ENCODE assay signal across 19 cellular contexts in the genomic region with DNA sequence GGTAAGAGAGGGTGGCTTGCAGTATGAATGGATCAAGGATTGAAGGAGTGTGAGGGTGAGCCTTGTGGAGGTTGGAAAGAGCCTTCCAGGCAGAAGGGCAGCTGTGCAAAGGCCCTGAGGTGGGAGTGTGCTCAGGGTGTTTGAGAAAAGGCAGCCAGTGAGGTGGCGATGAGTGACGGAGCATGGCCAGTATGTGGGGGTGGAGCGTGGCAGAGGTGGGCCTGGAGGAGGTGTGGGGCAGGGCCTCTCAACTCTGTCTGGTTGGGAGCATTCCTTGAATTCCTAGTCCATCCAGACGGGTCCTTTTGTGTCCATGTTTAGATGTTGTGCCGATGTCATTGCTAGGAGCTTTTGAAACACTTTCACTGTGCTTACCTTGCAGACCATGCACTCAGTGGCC. TPM values are rescaled to one million over a fixed set of nuclear protein-coding genes. Genes with fewer than 3 reads are reported as not detected.
DNase-seq lines count a peak whose midpoint lies in the region; ATAC-seq, FAIRE-seq and TF ChIP-seq lines count a peak whose summit lies in the region.
"Had no signal": no experiment of that assay in that cellular context is flagged by ENCODE, and none has a peak within 500 bp of the region (broad histone marks: within the 10 kb centered on the region; RNA-seq: fewer than 3 reads in every experiment).

No MANE protein-coding gene starts in this region.

- H3K4me3 ChIP-seq in SK-N-SH (ENCODE audit: low read depth in 2 of 2, low read length in 1 of 2): no peak overlapping the region
- no peak overlapping the region for H3K4me3 ChIP-seq in dorsolateral prefrontal cortex
- no peak overlapping the region for H3K4me3 ChIP-seq in left lung

- POLR2A ChIA-PET in SK-N-SH (lab: Yijun Ruan, JAX): no interaction called here

- WGBS in SK-N-SH (ENCODE audit: low lambda C conversion rate): 91% methylated on average over 5 of the region's 5 CpGs

- no peak for FAIRE-seq in urothelium cell line (lab: Jason Lieb, UNC)
- FAIRE-seq: GM12892 had no signal

- peak; percentile 55 for ATAC-seq in SK-N-SH treated with all-trans-retinoic acid at 6 μM for 48 hours
- ATAC-seq in left lung: peak; percentile 68
- ATAC-seq in HG03039 (IDR thresholded peaks at IDR 0.05; ENCODE audit: unreplicated experiment): no peak
- ATAC-seq: CD8-positive, alpha-beta T cell; effector memory CD8-positive, alpha-beta T cell; PC-3 had no signal

- TF ChIP-seq RAD21 in SK-N-SH (IDR thresholded peaks at IDR 0.05; ENCODE audit: low read length): no peak

- no peak for DNase-seq in SK-N-SH
- DNase-seq in dorsolateral prefrontal cortex: peak in 1 of 10 donors; percentile 17
- DNase-seq in left lung: no peak
- peak; percentile 75 for DNase-seq in urothelium cell line (ENCODE audit: low spot score)
- DNase-seq in activated gamma-delta T cell treated with Interleukin-2 at 50 U/mL for 16 hours: no peak
- DNase-seq in activated naive CD4-positive, alpha-beta T cell treated with Interleukin-2 at 50 U/mL for 16 hours: no peak
- DNase-seq: activated effector memory CD4-positive, alpha-beta T cell treated with Interleukin-2 at 50 U/mL for 16 hours; brain microvascular endothelial cell; CD8-positive, alpha-beta T cell; effector memory CD8-positive, alpha-beta T cell; foreskin melanocyte; NCI-H1092; NCI-H446; PC-3 had no signal

- H3K9me3 ChIP-seq in SK-N-SH: no peaks in the 10 kb centered on the region
- no peaks in the 10 kb centered on the region for H3K9me3 ChIP-seq in left lung

- CTCF ChIA-PET in SK-N-SH (lab: Yijun Ruan, JAX): no interaction called here

- H2AFZ ChIP-seq in SK-N-SH (ENCODE audit: low read depth): no peak overlapping the region

- H3K9ac ChIP-seq in SK-N-SH: no peak overlapping the region

- H3K4me1 ChIP-seq in SK-N-SH (ENCODE audit: control insufficient read depth in 1 of 2, insufficient read depth in 2 of 2, low read depth in 1 of 2, low read length in 1 of 2) (peaks cover 4 to 17% of the 10 kb centered on the region in 2 experiments; a peak in 1 of 4 replicates), left lung (peaks cover 20 to 33% of the 10 kb centered on the region in 2 donors)

- intact Hi-C loops in dorsolateral prefrontal cortex (cut with DNase I): no loop called here
- intact Hi-C loops in left lung (cut with DNase I): no loop called here

- H3K27me3 ChIP-seq in SK-N-SH (ENCODE audit: insufficient read depth) (no peaks in the 10 kb centered on the region), dorsolateral prefrontal cortex (no peaks in the 10 kb centered on the region), left lung (peaks cover 0 to 8% of the 10 kb centered on the region in 2 donors)
- H3K27me3 ChIP-seq: brain microvascular endothelial cell had no signal

- H3K36me3 ChIP-seq in SK-N-SH (replicated peaks in 1 of 2; ENCODE audit: control insufficient read depth in 1 of 2, insufficient read depth in 2 of 2, low read length in 1 of 2) (peaks cover 0 to 17% of the 10 kb centered on the region in 2 experiments), left lung (peaks cover 0 to 3% of the 10 kb centered on the region in 2 donors)

- peaks cover 3% of the 10 kb centered on the region for H3F3A ChIP-seq in SK-N-SH (replicated peaks; ENCODE audit: insufficient read depth)

- no peak for TF ChIP-seq CTCF in SK-N-SH (IDR thresholded peaks at IDR 0.05)
- no peak for TF ChIP-seq CTCF in dorsolateral prefrontal cortex (IDR thresholded peaks at IDR 0.05 in 54 of 56, conservative IDR thresholded peaks at IDR 0.05 in 2 of 56; ENCODE audit: low read depth in 1 of 56, partially characterized antibody in 56 of 56)
- TF ChIP-seq CTCF in left lung (IDR thresholded peaks at IDR 0.05): no peak

- peaks cover 48% of the 10 kb centered on the region for H4K20me1 ChIP-seq in SK-N-SH (ENCODE audit: insufficient read depth)

- no peaks in the 10 kb centered on the region for H3K9me2 ChIP-seq in SK-N-SH

- H3K27ac ChIP-seq in SK-N-SH (ENCODE audit: low read depth in 2 of 2, low read length in 1 of 2) (no peak overlapping the region), dorsolateral prefrontal cortex (peak overlapping the region in 55 of 59 donors; percentile 4 to 96 (median 80)), left lung (no peak overlapping the region)
- H3K27ac ChIP-seq: 22Rv1, brain microvascular endothelial cell, VCaP had no signal

- no peak for TF ChIP-seq EP300 in SK-N-SH (IDR thresholded peaks at IDR 0.05; ENCODE audit: borderline replicate concordance in 1 of 2, low read depth in 1 of 2, low read length in 1 of 2)

- H3K79me2 ChIP-seq in SK-N-SH (ENCODE audit: insufficient read depth): peaks cover 34% of the 10 kb centered on the region; the same call in 1 of the 2 replicates

- no peak overlapping the region for H3K4me2 ChIP-seq in SK-N-SH

TF ChIP-seq in SK-N-SH treated with all-trans-retinoic acid at 6 μM for 48 hours, 23 proteins besides CTCF, POLR2A, EP300 and RAD21 (continues in another document):
- no peak for TF ChIP-seq SNAI2 (CRISPR knock-in tag; IDR thresholded peaks at IDR 0.05)
- no peak for TF ChIP-seq CSDC2 (CRISPR knock-in tag; IDR thresholded peaks at IDR 0.05)
- TF ChIP-seq ZFP3 (CRISPR knock-in tag; IDR thresholded peaks at IDR 0.05): no peak
- no peak for TF ChIP-seq BACH2 (CRISPR knock-in tag; IDR thresholded peaks at IDR 0.05; ENCODE audit: borderline replicate concordance)
- TF ChIP-seq GLIS3 (CRISPR knock-in tag; IDR thresholded peaks at IDR 0.05): no peak
- no peak for TF ChIP-seq ZNF8 (CRISPR knock-in tag; IDR thresholded peaks at IDR 0.05)
- TF ChIP-seq TCF4 (CRISPR knock-in tag; IDR thresholded peaks at IDR 0.05; ENCODE audit: borderline replicate concordance): no peak
- no peak for TF ChIP-seq ARNTL (CRISPR knock-in tag; IDR thresholded peaks at IDR 0.05; ENCODE audit: borderline replicate concordance, low read depth)
- no peak for TF ChIP-seq ZNF565 (CRISPR knock-in tag; conservative IDR thresholded peaks at IDR 0.05; ENCODE audit: low read depth)
- TF ChIP-seq, protein P1, sequence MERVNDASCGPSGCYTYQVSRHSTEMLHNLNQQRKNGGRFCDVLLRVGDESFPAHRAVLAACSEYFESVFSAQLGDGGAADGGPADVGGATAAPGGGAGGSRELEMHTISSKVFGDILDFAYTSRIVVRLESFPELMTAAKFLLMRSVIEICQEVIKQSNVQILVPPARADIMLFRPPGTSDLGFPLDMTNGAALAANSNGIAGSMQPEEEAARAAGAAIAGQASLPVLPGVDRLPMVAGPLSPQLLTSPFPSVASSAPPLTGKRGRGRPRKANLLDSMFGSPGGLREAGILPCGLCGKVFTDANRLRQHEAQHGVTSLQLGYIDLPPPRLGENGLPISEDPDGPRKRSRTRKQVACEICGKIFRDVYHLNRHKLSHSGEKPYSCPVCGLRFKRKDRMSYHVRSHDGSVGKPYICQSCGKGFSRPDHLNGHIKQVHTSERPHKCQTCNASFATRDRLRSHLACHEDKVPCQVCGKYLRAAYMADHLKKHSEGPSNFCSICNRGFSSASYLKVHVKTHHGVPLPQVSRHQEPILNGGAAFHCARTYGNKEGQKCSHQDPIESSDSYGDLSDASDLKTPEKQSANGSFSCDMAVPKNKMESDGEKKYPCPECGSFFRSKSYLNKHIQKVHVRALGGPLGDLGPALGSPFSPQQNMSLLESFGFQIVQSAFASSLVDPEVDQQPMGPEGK (CRISPR knock-in tag; IDR thresholded peaks at IDR 0.05; ENCODE audit: borderline replicate concordance): no peak
- TF ChIP-seq ESRRG (CRISPR knock-in tag; IDR thresholded peaks at IDR 0.05): no peak

TF ChIP-seq in SK-N-SH, 30 proteins besides CTCF, POLR2A, EP300 and RAD21:
- TF ChIP-seq NFIC (IDR thresholded peaks at IDR 0.05; ENCODE audit: borderline replicate concordance) (no peak), TCF12 (IDR thresholded peaks at IDR 0.05) (no peak)
TF ChIP-seq in SK-N-SH: peak in this region for 0.

RNA-seq across cellular contexts. Expression of a gene that starts 51.3 kb away (rescaled TPM):
- 34.5 and 38.9 TPM in 2 replicates for polyA plus RNA-seq in SK-N-SH (2012; rRNA removed)
- 22.2 and 27.3 TPM in 2 replicates for polyA plus RNA-seq in SK-N-SH (2012; cell fraction: cytosol; rRNA removed)
- polyA plus RNA-seq in SK-N-SH (2012; cell fraction: nucleus; rRNA removed): 53.5 and 63.0 TPM in 2 replicates
- total RNA-seq in dorsolateral prefrontal cortex: 100 to 1,000 TPM in 118 of 120 experiments, 10 to 100 TPM in 2; 94.3 to 278 (median 148) TPM
- 10 to 100 TPM; 43.3 to 49.1 TPM for total RNA-seq in left lung

Comparison
In these comparisons a context has a peak if more than half of its experiments do, and no peak if none do; other contexts are left out.
1. H3K27ac ChIP-seq: peak in dorsolateral prefrontal cortex (55 of 59); none in SK-N-SH (0 of 2) and left lung (0 of 2).